1 cellular context compared by ENCODE assay signal in the genomic region with DNA sequence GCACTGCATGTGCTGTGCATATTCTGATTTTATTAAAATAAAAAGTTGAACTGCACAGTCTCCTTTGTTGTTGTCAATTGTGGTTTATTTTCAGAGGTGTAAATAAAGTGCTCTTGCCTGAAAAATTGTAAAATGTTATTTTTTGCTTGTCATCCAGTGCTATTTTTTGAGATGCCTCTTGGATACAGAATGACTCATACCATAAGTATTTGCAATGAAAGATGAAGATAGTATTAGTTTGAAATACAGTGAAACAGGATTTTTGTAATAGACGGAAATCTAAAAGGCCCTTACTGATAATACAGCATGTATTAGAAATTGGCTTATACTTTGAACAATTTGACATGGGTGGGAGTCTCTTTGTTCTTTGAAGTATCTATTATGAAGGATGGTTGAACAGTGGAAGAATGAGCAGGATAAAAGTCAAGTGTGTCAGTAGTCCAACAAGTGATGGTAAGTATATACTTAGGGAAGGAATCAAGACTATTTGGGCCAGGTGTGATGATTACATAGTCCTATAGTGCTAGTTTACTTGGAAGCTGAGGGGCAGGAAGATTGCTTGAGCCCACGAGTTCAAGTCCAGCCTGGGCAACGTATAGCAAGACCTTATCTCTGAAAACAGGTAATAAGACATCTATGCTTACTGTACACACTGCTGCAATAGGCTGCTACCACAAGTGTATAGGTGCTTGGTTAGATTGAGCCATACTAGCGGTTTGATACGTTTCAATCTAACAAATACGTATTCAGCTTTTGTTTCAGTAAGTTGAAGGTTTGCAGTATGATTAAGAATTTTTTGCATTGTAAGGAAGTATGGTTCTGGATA.
TF ChIP-seq lines count a peak whose summit lies in the region.

No MANE protein-coding gene starts in this region.

TF ChIP-seq in HepG2, 621 proteins besides CTCF, POLR2A, EP300 and RAD21:
- TF ChIP-seq POLR2AphosphoS2 (IDR thresholded peaks at IDR 0.05; ENCODE audit: low read depth, low read length) (peak; percentile 96), SRSF4 (IDR thresholded peaks at IDR 0.05; ENCODE audit: low read depth, low read length, poor library complexity, severe bottlenecking) (peak; percentile 65), HOXA7 (CRISPR knock-in tag; IDR thresholded peaks at IDR 0.05) (no peak), RBM22 (optimal IDR thresholded peaks at IDR 0.05; ENCODE audit: low read length) (peak; percentile 99), CHCHD3 (CRISPR knock-in tag; IDR thresholded peaks at IDR 0.05) (no peak), ZNF318 (CRISPR knock-in tag; IDR thresholded peaks at IDR 0.05) (no peak), PAF1 (CRISPR knock-in tag; IDR thresholded peaks at IDR 0.05) (peak; percentile 90), POLR2AphosphoS5 (IDR thresholded peaks at IDR 0.05; ENCODE audit: low read depth, low read length) (0 out of 2 replicates have a peak, but pooled peaks have one; percentile 62), RBFOX2 (IDR thresholded peaks at IDR 0.05; ENCODE audit: low read depth, low read length) (0 out of 2 replicates have a peak, but pooled peaks have one; percentile 19), DZIP1 (CRISPR knock-in tag; IDR thresholded peaks at IDR 0.05) (no peak), SSRP1 (CRISPR knock-in tag; IDR thresholded peaks at IDR 0.05) (peak; percentile 94), MBD4 (IDR thresholded peaks at IDR 0.05; ENCODE audit: borderline replicate concordance, low read length) (peak; percentile 85; the same call in 1 of the 2 replicates), AGO2 (optimal IDR thresholded peaks at IDR 0.05; ENCODE audit: low read depth, low read length) (peak; percentile 88), KDM2A (CRISPR knock-in tag; IDR thresholded peaks at IDR 0.05; ENCODE audit: borderline replicate concordance, low read depth) (0 out of 2 replicates have a peak, but pooled peaks have one; percentile 28), ZNF441 (CRISPR knock-in tag; IDR thresholded peaks at IDR 0.05; ENCODE audit: borderline replicate concordance) (no peak)
- TF ChIP-seq, protein P1, sequence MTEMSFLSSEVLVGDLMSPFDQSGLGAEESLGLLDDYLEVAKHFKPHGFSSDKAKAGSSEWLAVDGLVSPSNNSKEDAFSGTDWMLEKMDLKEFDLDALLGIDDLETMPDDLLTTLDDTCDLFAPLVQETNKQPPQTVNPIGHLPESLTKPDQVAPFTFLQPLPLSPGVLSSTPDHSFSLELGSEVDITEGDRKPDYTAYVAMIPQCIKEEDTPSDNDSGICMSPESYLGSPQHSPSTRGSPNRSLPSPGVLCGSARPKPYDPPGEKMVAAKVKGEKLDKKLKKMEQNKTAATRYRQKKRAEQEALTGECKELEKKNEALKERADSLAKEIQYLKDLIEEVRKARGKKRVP (CRISPR knock-in tag; IDR thresholded peaks at IDR 0.05): 0 out of 4 replicates have a peak, but pooled peaks of 1 of the 2 experiments have one; percentile 14
- TF ChIP-seq, protein P2, sequence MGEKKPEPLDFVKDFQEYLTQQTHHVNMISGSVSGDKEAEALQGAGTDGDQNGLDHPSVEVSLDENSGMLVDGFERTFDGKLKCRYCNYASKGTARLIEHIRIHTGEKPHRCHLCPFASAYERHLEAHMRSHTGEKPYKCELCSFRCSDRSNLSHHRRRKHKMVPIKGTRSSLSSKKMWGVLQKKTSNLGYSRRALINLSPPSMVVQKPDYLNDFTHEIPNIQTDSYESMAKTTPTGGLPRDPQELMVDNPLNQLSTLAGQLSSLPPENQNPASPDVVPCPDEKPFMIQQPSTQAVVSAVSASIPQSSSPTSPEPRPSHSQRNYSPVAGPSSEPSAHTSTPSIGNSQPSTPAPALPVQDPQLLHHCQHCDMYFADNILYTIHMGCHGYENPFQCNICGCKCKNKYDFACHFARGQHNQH (CRISPR knock-in tag; IDR thresholded peaks at IDR 0.05): no peak
TF ChIP-seq in HepG2: peak in this region for 11.
